ENCODE assay signal across 2 cellular contexts in genomic region chr4:880684-881405, GRCh38.
TF ChIP-seq lines count a peak whose summit lies in the region.

No MANE protein-coding gene starts in this region.

TF ChIP-seq in HepG2, 621 proteins besides CTCF, POLR2A, EP300 and RAD21:
- TF ChIP-seq PHF21A (CRISPR knock-in tag; IDR thresholded peaks at IDR 0.05) (no peak), ZNF20 (CRISPR knock-in tag; IDR thresholded peaks at IDR 0.05) (no peak), STAG1 (CRISPR knock-in tag; IDR thresholded peaks at IDR 0.05) (peak; percentile 52)

TF ChIP-seq in K562, 482 proteins besides CTCF, POLR2A, EP300 and RAD21:
- TF ChIP-seq ZNF639 (CRISPR knock-in tag; conservative IDR thresholded peaks at IDR 0.05 in 1 of 2, IDR thresholded peaks at IDR 0.05 in 1 of 2) (no peak), ETV6 (IDR thresholded peaks at IDR 0.05; ENCODE audit: borderline replicate concordance in 1 of 2, low read depth in 2 of 2, low read length in 1 of 2) (no peak), ETV6 (CRISPR knock-in tag; IDR thresholded peaks at IDR 0.05; ENCODE audit: borderline replicate concordance) (no peak), ZNF561 (CRISPR knock-in tag; conservative IDR thresholded peaks at IDR 0.05) (no peak), POLR2AphosphoS5 (IDR thresholded peaks at IDR 0.05; ENCODE audit: control insufficient read depth, insufficient read depth, low read depth, low read length) (no peak), KLF10 (CRISPR knock-in tag; IDR thresholded peaks at IDR 0.05) (no peak), KDM2B (CRISPR knock-in tag; IDR thresholded peaks at IDR 0.05) (no peak), MTA3 (IDR thresholded peaks at IDR 0.05; ENCODE audit: borderline replicate concordance) (no peak), SNRNP70 (optimal IDR thresholded peaks at IDR 0.05; ENCODE audit: low read depth, low read length) (no peak), ASH1L (IDR thresholded peaks at IDR 0.05; ENCODE audit: borderline replicate concordance, low read depth, partially characterized antibody) (no peak), ELF1 (tag; IDR thresholded peaks at IDR 0.05) (no peak), FOXJ2 (tag; IDR thresholded peaks at IDR 0.05) (no peak), IRF2 (CRISPR knock-in tag; IDR thresholded peaks at IDR 0.05) (no peak), HMGXB4 (CRISPR knock-in tag; IDR thresholded peaks at IDR 0.05) (no peak), ZNF586 (CRISPR knock-in tag; conservative IDR thresholded peaks at IDR 0.05) (no peak), NUFIP1 (IDR thresholded peaks at IDR 0.05; ENCODE audit: partially characterized antibody) (no peak)
